Comparison of ENCODE assay signal across 1 cellular context in genomic region chr3:152554980-152555379, GRCh38.
TF ChIP-seq lines count a peak whose summit lies in the region.

No MANE protein-coding gene starts in this region.

TF ChIP-seq in IMR-90, 13 proteins besides CTCF, POLR2A, EP300 and RAD21 (continued from another document):
- TF ChIP-seq CEBPB (IDR thresholded peaks at IDR 0.05; ENCODE audit: low read depth, low read length) = no peak
